ENCODE assay signal across 8 cellular contexts in genomic region chr10:100373298-100374136, GRCh38. TPM values are rescaled to one million over a fixed set of nuclear protein-coding genes. Genes with fewer than 3 reads are reported as not detected.
DNase-seq lines count a peak whose midpoint lies in the region; ATAC-seq, FAIRE-seq and TF ChIP-seq lines count a peak whose summit lies in the region.

No MANE protein-coding gene starts in this region.

- H3K4me3 ChIP-seq in right cardiac atrium (ENCODE audit: low read length) (peak overlapping the region; percentile 74), psoas muscle (peak overlapping the region; percentile 69)

- no peaks in the 10 kb centered on the region for H3K9me3 ChIP-seq in T-helper 17 cell (ENCODE audit: control insufficient read depth, low read length, poor library complexity, severe bottlenecking)
- H3K9me3 ChIP-seq in right cardiac atrium (ENCODE audit: control insufficient read depth, low read length): no peaks in the 10 kb centered on the region
- no peaks in the 10 kb centered on the region for H3K9me3 ChIP-seq in psoas muscle

- intact Hi-C loops in right cardiac atrium (cut with DNase I) (no loop called here), psoas muscle (cut with DNase I) (loop anchor here (2.0 to 5.0 kb wide), 3 partner anchors 33 to 59 kb away; no protein-coding TSS in a partner anchor)

- H3K4me1 Mint-ChIP-seq in T-helper 17 cell: peaks cover 14% of the 10 kb centered on the region

- H3K27me3 Mint-ChIP-seq in T-helper 17 cell: no peaks in the 10 kb centered on the region

- no peak overlapping the region for H3K4me3 Mint-ChIP-seq in T-helper 17 cell

- TF ChIP-seq CTCF in psoas muscle (IDR thresholded peaks at IDR 0.05): no peak

- ATAC-seq in GM18499 (IDR thresholded peaks at IDR 0.05; ENCODE audit: insufficient read depth, unreplicated experiment) (peak; percentile 73), HG02885 (IDR thresholded peaks at IDR 0.05; ENCODE audit: poor library complexity, unreplicated experiment) (peak; percentile 94), T-helper 17 cell (peak; percentile 89), right cardiac atrium (peak; percentile 97), psoas muscle (peak; percentile 88 to 95 (median 91))

- H3K4me1 ChIP-seq in right cardiac atrium (ENCODE audit: control insufficient read depth, insufficient read depth, low read length) (peaks cover 4% of the 10 kb centered on the region), psoas muscle (peaks cover 44% of the 10 kb centered on the region)

- H3K36me3 ChIP-seq in psoas muscle (ENCODE audit: insufficient read depth in 1 of 2, low read depth in 1 of 2): no peaks in the 10 kb centered on the region

- no peak overlapping the region for H3K27ac Mint-ChIP-seq in T-helper 17 cell

- DNase-seq in NCI-H1694 (lab: John Stamatoyannopoulos, UW) (peak; percentile 91), T-helper 17 cell (peak; percentile 53 to 70 (median 63)), anterior cingulate cortex (lab: John Stamatoyannopoulos, UW) (peak; percentile 45 to 99 (median 98)), right cardiac atrium (peak; percentile 97 to 98 (median 98)), psoas muscle (peak; percentile 97 to 98), urothelium cell line (ENCODE audit: low spot score) (peak; percentile 97)

- no peak for FAIRE-seq in urothelium cell line (lab: Jason Lieb, UNC)

- H3K27ac ChIP-seq in right cardiac atrium (ENCODE audit: low read length) (peak overlapping the region; percentile 99), psoas muscle (peak overlapping the region; percentile 94)

- H3K27me3 ChIP-seq in right cardiac atrium (ENCODE audit: control insufficient read depth, insufficient read depth) (no peaks in the 10 kb centered on the region), psoas muscle (ENCODE audit: insufficient read depth in 3 of 3, low read length in 2 of 3) (no peaks in the 10 kb centered on the region)

- WGBS in right cardiac atrium: under 1% methylated on average over 44 of the region's 44 CpGs
- 0% methylated on average over 44 of the region's 44 CpGs for WGBS in psoas muscle, 3 donors

- H3K36me3 Mint-ChIP-seq in T-helper 17 cell (ENCODE audit: low read depth): no peaks in the 10 kb centered on the region

RNA-seq across cellular contexts. Expression of gene SCD, which starts 26.5 kb away (rescaled TPM):
- total RNA-seq in T-helper 17 cell (1 to 10 TPM in 1 of 2 donors, under 1 TPM in 1; 0.77 to 1.5 TPM), right cardiac atrium (10 to 100 TPM; 12.2 to 45.4 (median 23.4) TPM), psoas muscle (10 to 100 TPM in 3 of 4 donors, 1 to 10 TPM in 1; 2.3 to 18.4 (median 12.8) TPM)
- polyA plus RNA-seq in right cardiac atrium (116 TPM), psoas muscle (1 to 10 TPM; 1.1 to 9.5 (median 2.1) TPM)

RNA-seq across cellular contexts. Expression of gene PKD2L1, which starts 43.5 kb away (rescaled TPM):
- total RNA-seq in T-helper 17 cell: under 1 TPM in 1 of 2 donors, not detected in 1; 0.80 TPM
- total RNA-seq in right cardiac atrium: not detected
- not detected for polyA plus RNA-seq in right cardiac atrium
- not detected for total RNA-seq in psoas muscle
- not detected for polyA plus RNA-seq in psoas muscle

Comparison
In these comparisons a context has a peak if more than half of its experiments do, and no peak if none do; other contexts are left out.
1. Peak in every context shown above with its lines: DNase-seq, ATAC-seq, H3K4me3 ChIP-seq and H3K27ac ChIP-seq.
2. intact Hi-C loops: an anchor here in psoas muscle (2.0 to 5.0 kb wide); none called in right cardiac atrium.